5 cellular contexts compared by ENCODE assay signal in genomic region chr19:43344347-43344935, GRCh38. TPM values are rescaled to one million over a fixed set of nuclear protein-coding genes. Genes with fewer than 3 reads are reported as not detected.
"Had no signal": no experiment of that assay in that cellular context is flagged by ENCODE, and none has a peak within 500 bp of the region (broad histone marks: within the 10 kb centered on the region; RNA-seq: fewer than 3 reads in every experiment).

No MANE protein-coding gene starts in this region.

RNA-seq across cellular contexts. Expression of gene CD177, which starts 9.0 kb away (rescaled TPM):
- total RNA-seq: dermis blood vessel endothelial cell; naive thymus-derived CD8-positive, alpha-beta T cell; pulmonary artery endothelial cell had no signal
- polyA plus RNA-seq: endothelial cell of umbilical vein; hepatocyte; naive thymus-derived CD8-positive, alpha-beta T cell had no signal
